In genomic region chr9:106503759-106504158, GRCh38 we compare ENCODE assay signal across 30 cellular contexts.
DNase-seq lines count a peak whose midpoint lies in the region; ATAC-seq and TF ChIP-seq lines count a peak whose summit lies in the region.
"Had no signal": no experiment of that assay in that cellular context is flagged by ENCODE, and none has a peak within 500 bp of the region (broad histone marks: within the 10 kb centered on the region; RNA-seq: fewer than 3 reads in every experiment).

No MANE protein-coding gene starts in this region.

- POLR2A ChIA-PET in Caco-2 (lab: Charles Lee), result no interaction called here

- DNase-seq in cerebellum (ENCODE audit: low spot score) (no peak), nucleus accumbens (lab: John Stamatoyannopoulos, UW) (no peak), Caco-2 (no peak)
- DNase-seq: activated CD4-positive, alpha-beta T cell treated with anti-CD3 and anti-CD28 coated beads for 4 hours; activated CD8-positive, alpha-beta memory T cell treated with anti-CD3 and anti-CD28 coated beads for 24 hours; activated gamma-delta T cell; activated naive CD8-positive, alpha-beta T cell treated with anti-CD3 and anti-CD28 coated beads for 36 hours; activated T-cell treated with anti-CD3 and anti-CD28 coated beads for 4 hours; aorta; effector CD4-positive, alpha-beta T cell; EL; hypothalamus; Kasumi-1; NCI-H1436; NCI-H446 treated with DMSO at 0.1 percent for 48 hours; NCI-H82; nephron progenitor cell; ovary; RPMI8226; SJCRH30; stimulated activated CD4-positive, alpha-beta T cell treated with anti-CD3 and anti-CD28 coated beads, Interleukin-4, amount 100 ng/mL, for 4 hours; SW 1271; transverse colon had no signal

- no peak overlapping the region for H3K27ac Mint-ChIP-seq in Caco-2 (ENCODE audit: unreplicated experiment)
- H3K27ac Mint-ChIP-seq: activated naive CD8-positive, alpha-beta T cell treated with anti-CD3 and anti-CD28 coated beads for 36 hours; nephron progenitor cell; stimulated activated memory B cell treated with anti-CD40 and anti-IgM and Interleukin-4, amounts not matched to agents 10 μg/mL and 1 μg/mL and 100 μg/mL, for 72 hours had no signal

- no peaks in the 10 kb centered on the region for H3K36me3 ChIP-seq in Caco-2 (ENCODE audit: control insufficient read depth, insufficient read depth, low read length)
- H3K36me3 ChIP-seq: BLaER1, ovary, SJCRH30, transverse colon had no signal

- no peaks in the 10 kb centered on the region for H3K4me1 ChIP-seq in Caco-2
- H3K4me1 ChIP-seq: BLaER1, SJCRH30, transverse colon had no signal

- no peaks in the 10 kb centered on the region for H3K9me3 ChIP-seq in Caco-2
- H3K9me3 ChIP-seq: ovary, SJCRH30, transverse colon had no signal

- H3K4me3 ChIP-seq in Caco-2 (ENCODE audit: low read depth, low read length), result no peak overlapping the region
- H3K4me3 ChIP-seq: BLaER1, lung, ovary, SJCRH30, transverse colon had no signal

- CTCF ChIA-PET in Caco-2 (lab: Charles Lee), result no interaction called here

- H3K4me3 Mint-ChIP-seq in Caco-2 (ENCODE audit: unreplicated experiment), result no peak overlapping the region
- H3K4me3 Mint-ChIP-seq: activated naive CD8-positive, alpha-beta T cell treated with anti-CD3 and anti-CD28 coated beads for 36 hours; nephron progenitor cell; stimulated activated memory B cell treated with anti-CD40 and anti-IgM and Interleukin-4, amounts not matched to agents 10 μg/mL and 1 μg/mL and 100 μg/mL, for 72 hours had no signal

- no peaks in the 10 kb centered on the region for H3K4me1 Mint-ChIP-seq in Caco-2 (ENCODE audit: low read depth, unreplicated experiment)
- H3K4me1 Mint-ChIP-seq: activated naive CD8-positive, alpha-beta T cell treated with anti-CD3 and anti-CD28 coated beads for 36 hours; stimulated activated memory B cell treated with anti-CD40 and anti-IgM and Interleukin-4, amounts not matched to agents 10 μg/mL and 1 μg/mL and 100 μg/mL, for 72 hours had no signal

- TF ChIP-seq CTCF in GM12873 (IDR thresholded peaks at IDR 0.05; ENCODE audit: insufficient read depth, low read depth, low read length, missing control alignments) (peak; percentile 16), Caco-2 (IDR thresholded peaks at IDR 0.05; ENCODE audit: insufficient read depth in 1 of 2, low read depth in 1 of 2, low read length in 1 of 2, severe bottlenecking in 1 of 2, unreplicated experiment in 1 of 2) (no peak)

- H3K9me3 Mint-ChIP-seq in Caco-2 (ENCODE audit: unreplicated experiment), result peaks cover 9% of the 10 kb centered on the region
- H3K9me3 Mint-ChIP-seq: activated naive CD8-positive, alpha-beta T cell treated with anti-CD3 and anti-CD28 coated beads for 36 hours had no signal

- H3K36me3 Mint-ChIP-seq in Caco-2 (ENCODE audit: insufficient read depth, unreplicated experiment), result no peaks in the 10 kb centered on the region
- H3K36me3 Mint-ChIP-seq: activated naive CD8-positive, alpha-beta T cell treated with anti-CD3 and anti-CD28 coated beads for 36 hours; stimulated activated memory B cell treated with anti-CD40 and anti-IgM and Interleukin-4, amounts not matched to agents 10 μg/mL and 1 μg/mL and 100 μg/mL, for 72 hours had no signal

- H3K27me3 Mint-ChIP-seq in Caco-2 (ENCODE audit: insufficient read depth, unreplicated experiment), result no peaks in the 10 kb centered on the region
- H3K27me3 Mint-ChIP-seq: activated naive CD8-positive, alpha-beta T cell treated with anti-CD3 and anti-CD28 coated beads for 36 hours; stimulated activated memory B cell treated with anti-CD40 and anti-IgM and Interleukin-4, amounts not matched to agents 10 μg/mL and 1 μg/mL and 100 μg/mL, for 72 hours had no signal

- H3K27me3 ChIP-seq in Caco-2 (replicated peaks; ENCODE audit: control insufficient read depth, insufficient read depth, low read length), result no peaks in the 10 kb centered on the region
- H3K27me3 ChIP-seq: BLaER1, ovary, SJCRH30, transverse colon had no signal

- intact Hi-C loops in Caco-2 (cut with micrococcal nuclease; ENCODE audit: unreplicated experiment), result no loop called here

- no TSS peak for BruUV-seq in Caco-2 (replicated peaks; lab: Mats Ljungman, UMichigan)

- ATAC-seq in GM18520 (IDR thresholded peaks at IDR 0.05; ENCODE audit: unreplicated experiment) (peak; percentile 72), GM21576 (IDR thresholded peaks at IDR 0.05; ENCODE audit: unreplicated experiment) (peak; percentile 51), HG03558 (IDR thresholded peaks at IDR 0.05; ENCODE audit: extremely low read depth, unreplicated experiment) (peak; percentile 48)
- ATAC-seq: stimulated activated memory B cell treated with anti-CD40 and anti-IgM and Interleukin-4, amounts not matched to agents 10 μg/mL and 1 μg/mL and 100 μg/mL, for 72 hours had no signal
